ENCODE assay signal across 11 cellular contexts in the genomic region with DNA sequence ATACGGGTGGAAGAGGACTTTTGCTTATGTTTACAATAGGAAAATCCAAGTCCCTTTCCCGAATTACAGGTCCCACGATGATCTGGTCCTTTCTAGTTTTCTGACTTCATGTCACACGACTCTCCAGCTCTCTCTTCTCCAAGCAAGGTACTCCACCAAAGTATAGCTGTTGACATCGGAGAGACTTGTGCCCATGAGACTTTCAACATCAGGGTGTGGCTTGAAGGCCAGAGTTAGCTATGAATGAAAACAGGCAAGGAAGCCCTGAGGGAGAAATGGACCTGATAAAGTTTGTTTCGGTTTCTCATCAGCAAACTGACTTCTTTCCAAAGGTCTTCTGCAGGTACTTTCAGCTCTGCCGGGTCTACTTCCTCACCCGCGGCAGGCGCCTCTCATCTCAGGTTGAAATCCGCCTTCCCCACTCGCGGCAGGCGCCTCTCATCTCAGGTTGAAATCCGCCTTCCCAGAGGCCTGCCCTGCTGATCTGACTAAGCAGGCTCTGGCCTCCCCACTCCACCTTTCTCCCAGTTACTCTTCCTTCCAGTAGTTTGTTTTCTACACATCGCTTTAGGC. TPM values are rescaled to one million over a fixed set of nuclear protein-coding genes. Genes with fewer than 3 reads are reported as not detected.
A peak's percentile ranks its signal among the peaks of the same experiment; 100 is the strongest.
DNase-seq lines count a peak whose midpoint lies in the region; ATAC-seq and TF ChIP-seq lines count a peak whose summit lies in the region.
"Had no signal": no experiment of that assay in that cellular context is flagged by ENCODE, and none has a peak within 500 bp of the region (broad histone marks: within the 10 kb centered on the region; RNA-seq: fewer than 3 reads in every experiment).

No MANE protein-coding gene starts in this region.

- TF ChIP-seq POLR2A in uterus (IDR thresholded peaks at IDR 0.05): no peak

- H3K9me3 ChIP-seq in uterus: no peaks in the 10 kb centered on the region

- DNase-seq in T-cell: peak in 10 of 34 experiments; percentile 6 to 32 (median 17)
- peak; percentile 14 for DNase-seq in epithelial cell of esophagus (ENCODE audit: low read depth)
- DNase-seq in stimulated activated naive B cell treated with anti-CD40 and anti-IgM and Interleukin-4, amounts not matched to agents 10 μg/mL and 1 μg/mL and 100 μg/mL, for 72 hours: no peak
- no peak for DNase-seq in uterus
- no peak for DNase-seq in NCI-H146 (lab: John Stamatoyannopoulos, UW)
- DNase-seq in DMS79 (lab: John Stamatoyannopoulos, UW): no peak
- DNase-seq: foreskin fibroblast, IMR-90, mesenchymal stem cell, NCI-H226 had no signal

- intact Hi-C loops in uterus (cut with DNase I; ENCODE audit: low total_unique reads): no loop called here

- no peaks in the 10 kb centered on the region for H3K36me3 ChIP-seq in uterus

- ATAC-seq in T-cell (replicated peaks in 1 of 4): no peak
- ATAC-seq in stimulated activated naive B cell treated with anti-CD40 and anti-IgM and Interleukin-4, amounts not matched to agents 10 μg/mL and 1 μg/mL and 100 μg/mL, for 72 hours (replicated peaks): no peak

- peaks cover 3% of the 10 kb centered on the region for H3K27me3 Mint-ChIP-seq in IgD-negative memory B cell
- no peaks in the 10 kb centered on the region for H3K27me3 Mint-ChIP-seq in T-cell
- no peaks in the 10 kb centered on the region for H3K27me3 Mint-ChIP-seq in stimulated activated naive B cell treated with anti-CD40 and anti-IgM and Interleukin-4, amounts not matched to agents 10 μg/mL and 1 μg/mL and 100 μg/mL, for 72 hours

- no peak for TF ChIP-seq CTCF in epithelial cell of esophagus (IDR thresholded peaks at IDR 0.05; ENCODE audit: insufficient read depth, low read depth, low read length, missing control alignments)
- TF ChIP-seq CTCF in uterus (IDR thresholded peaks at IDR 0.05): no peak

- H3K4me1 Mint-ChIP-seq in IgD-negative memory B cell: peaks cover 12 to 22% (median 16%) of the 10 kb centered on the region in 3 donors
- peaks cover 24 to 30% (median 29%) of the 10 kb centered on the region in 3 donors for H3K4me1 Mint-ChIP-seq in T-cell
- H3K4me1 Mint-ChIP-seq in stimulated activated naive B cell treated with anti-CD40 and anti-IgM and Interleukin-4, amounts not matched to agents 10 μg/mL and 1 μg/mL and 100 μg/mL, for 72 hours: peaks cover 15 to 26% of the 10 kb centered on the region in 2 donors

- H3K36me3 Mint-ChIP-seq in IgD-negative memory B cell (no peaks in the 10 kb centered on the region), T-cell (peaks cover 10% of the 10 kb centered on the region)
- H3K36me3 Mint-ChIP-seq in stimulated activated naive B cell treated with anti-CD40 and anti-IgM and Interleukin-4, amounts not matched to agents 10 μg/mL and 1 μg/mL and 100 μg/mL, for 72 hours: peaks cover 7 to 21% of the 10 kb centered on the region in 2 donors

- CTCF ChIA-PET in T-cell (lab: Charles Lee): no interaction called here

- H3K9me3 Mint-ChIP-seq in IgD-negative memory B cell: no peaks in the 10 kb centered on the region
- no peaks in the 10 kb centered on the region for H3K9me3 Mint-ChIP-seq in T-cell
- no peaks in the 10 kb centered on the region for H3K9me3 Mint-ChIP-seq in stimulated activated naive B cell treated with anti-CD40 and anti-IgM and Interleukin-4, amounts not matched to agents 10 μg/mL and 1 μg/mL and 100 μg/mL, for 72 hours

- POLR2A ChIA-PET in T-cell (lab: Charles Lee): interaction anchor here (0.6 to 0.8 kb wide), 2 partner anchors 11 to 13 kb away, joined by 4 to 6 read pairs; partner anchors contain the start of gene VAMP3 (in 1 of the 2)

- peaks cover 0 to 9% of the 10 kb centered on the region in 2 donors for H3K4me1 ChIP-seq in uterus

- no peak overlapping the region for H3K4me3 ChIP-seq in epithelial cell of esophagus (ENCODE audit: low read length)
- H3K4me3 ChIP-seq in uterus: no peak overlapping the region

- no peaks in the 10 kb centered on the region for H3K27me3 ChIP-seq in uterus

- H3K4me3 Mint-ChIP-seq in IgD-negative memory B cell (peak overlapping the region; percentile 79 to 87 (median 82)), T-cell (peak overlapping the region; percentile 71 to 79 (median 79))
- peak overlapping the region; percentile 74 to 82 for H3K4me3 Mint-ChIP-seq in stimulated activated naive B cell treated with anti-CD40 and anti-IgM and Interleukin-4, amounts not matched to agents 10 μg/mL and 1 μg/mL and 100 μg/mL, for 72 hours

- H3K27ac Mint-ChIP-seq in IgD-negative memory B cell: peak overlapping the region; percentile 30 to 71 (median 65)
- H3K27ac Mint-ChIP-seq in T-cell: peak overlapping the region; percentile 83 to 84
- no peak overlapping the region for H3K27ac Mint-ChIP-seq in stimulated activated naive B cell treated with anti-CD40 and anti-IgM and Interleukin-4, amounts not matched to agents 10 μg/mL and 1 μg/mL and 100 μg/mL, for 72 hours

- H3K27ac ChIP-seq in uterus: no peak overlapping the region

RNA-seq across cellular contexts. Expression of gene PER3, which starts 2.1 kb away (rescaled TPM):
- polyA plus RNA-seq in IgD-negative memory B cell: 1.4 TPM
- total RNA-seq in T-cell: 10 to 100 TPM in 1 of 5 donors, 1 to 10 TPM in 4; 4.2 to 13.5 (median 7.4) TPM
- 10 to 100 TPM in 3 of 4 donors, 1 to 10 TPM in 1; 6.9 to 69.0 (median 20.7) TPM for total RNA-seq in uterus

RNA-seq across cellular contexts. Expression of gene VAMP3, which starts 10.9 kb away (rescaled TPM):
- polyA plus RNA-seq in IgD-negative memory B cell: 29.3 TPM
- total RNA-seq in T-cell (10 to 100 TPM; 39.2 to 57.3 (median 53.3) TPM), uterus (100 to 1,000 TPM in 1 of 4 donors, 10 to 100 TPM in 3; 41.0 to 128 (median 71.8) TPM)
